ENCODE assay signal across 19 cellular contexts in the genomic region with DNA sequence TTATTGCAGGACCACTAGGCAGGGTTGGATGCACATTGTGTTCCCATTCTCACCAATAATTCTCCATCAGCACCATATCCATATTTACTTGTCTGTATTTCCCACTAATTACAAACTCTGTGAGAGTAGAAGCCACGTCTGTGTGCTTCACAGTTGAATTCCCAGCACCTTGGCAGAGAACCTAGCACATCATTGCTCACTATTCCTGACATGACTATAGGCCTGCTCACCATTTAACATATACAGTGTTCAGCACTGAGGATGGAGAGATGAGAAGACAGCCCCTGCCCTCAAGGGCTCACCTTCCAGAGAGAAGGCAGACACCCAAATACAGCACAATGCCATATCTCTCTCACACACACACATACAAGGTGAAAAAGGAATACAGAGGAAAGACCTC. TPM values are rescaled to one million over a fixed set of nuclear protein-coding genes. Genes with fewer than 3 reads are reported as not detected.
DNase-seq lines count a peak whose midpoint lies in the region; ATAC-seq and TF ChIP-seq lines count a peak whose summit lies in the region.
"Had no signal": no experiment of that assay in that cellular context is flagged by ENCODE, and none has a peak within 500 bp of the region (broad histone marks: within the 10 kb centered on the region; RNA-seq: fewer than 3 reads in every experiment).

No MANE protein-coding gene starts in this region.

- no peaks in the 10 kb centered on the region for H3K9me3 Mint-ChIP-seq in activated CD4-positive, alpha-beta memory T cell treated with anti-CD3 and anti-CD28 coated beads for 36 hours
- no peaks in the 10 kb centered on the region for H3K9me3 Mint-ChIP-seq in memory B cell

- peaks cover 14% of the 10 kb centered on the region for H3K4me1 ChIP-seq in A673 (ENCODE audit: insufficient read depth, low read length, poor library complexity, severe bottlenecking)
- H3K4me1 ChIP-seq in BLaER1 treated with 17β-estradiol and CSF1 and Interleukin-3, amounts not matched to agents 10 nM and 100 nM, result peaks cover 49 to 62% (median 58%) of the 10 kb centered on the region in 10 experiments
- H3K4me1 ChIP-seq: BE2C had no signal

- BruUV-seq in A673 (replicated peaks; lab: Mats Ljungman, UMichigan), result no TSS peak

- peaks cover 0 to 67% (median 22%) of the 10 kb centered on the region in 11 experiments; a peak in 12 of 22 replicates for H4K20me1 ChIP-seq in BLaER1 treated with 17β-estradiol and CSF1 and Interleukin-3, amounts not matched to agents 10 nM and 100 nM

- POLR2A ChIA-PET in A673 (lab: Charles Lee; ENCODE audit: low non-redundant PET) (interaction anchor here (0.6 kb wide), 1 partner anchor 654 kb away, joined by 3 read pairs; the partner anchor contains the start of gene RNF212B), RWPE1 (lab: Yijun Ruan, JAX; ENCODE audit: low non-redundant PET) (no interaction called here)
- POLR2A ChIA-PET in activated CD4-positive, alpha-beta memory T cell treated with anti-CD3 and anti-CD28 coated beads for 36 hours (lab: Charles Lee), result interaction anchor here (1.1 to 1.6 kb wide), 2 partner anchors 14 to 23 kb away, joined by 3 to 5 read pairs; no protein-coding TSS in a partner anchor

- no peak for ATAC-seq in memory B cell (ENCODE audit: low read depth)

- H3K27me3 ChIP-seq in A673 (replicated peaks; ENCODE audit: insufficient read depth, low read depth, low read length, poor library complexity), result no peaks in the 10 kb centered on the region
- H3K27me3 ChIP-seq in BLaER1 treated with 17β-estradiol and CSF1 and Interleukin-3, amounts not matched to agents 10 nM and 100 nM, result no peaks in the 10 kb centered on the region
- H3K27me3 ChIP-seq: BE2C, cardiac muscle cell, tibial nerve had no signal

- H3K36me3 ChIP-seq in A673 (ENCODE audit: insufficient read depth, low read length, poor library complexity, severe bottlenecking), result peaks cover 8% of the 10 kb centered on the region
- peaks cover 13 to 46% (median 24%) of the 10 kb centered on the region in 11 experiments; a peak in 20 of 22 replicates for H3K36me3 ChIP-seq in BLaER1 treated with 17β-estradiol and CSF1 and Interleukin-3, amounts not matched to agents 10 nM and 100 nM
- H3K36me3 ChIP-seq: cardiac muscle cell had no signal

- DNase-seq in A673 (ENCODE audit: low spot score) (no peak), memory B cell (ENCODE audit: low spot score in 2 of 2) (no peak), NCI-H69 (lab: John Stamatoyannopoulos, UW) (no peak), RWPE1 (ENCODE audit: low spot score) (no peak), NCI-H526 (lab: John Stamatoyannopoulos, UW) (no peak)
- DNase-seq in activated CD4-positive, alpha-beta memory T cell treated with anti-CD3 and anti-CD28 coated beads for 36 hours, result peak; percentile 50
- DNase-seq in effector CD4-positive, alpha-beta T cell, result no peak
- DNase-seq: BE2C; effector CD8-positive, alpha-beta T cell; MM.1S; NCI-H1694 treated with DMSO at 0.1 percent for 48 hours; NCI-H446 treated with DMSO at 0.1 percent for 48 hours; OCI-M1; stimulated activated CD4-positive, alpha-beta T cell treated with anti-CD3 and anti-CD28 coated beads, Interleukin-4, amount 100 ng/mL, for 1 hour; stimulated activated CD8-positive, alpha-beta memory T cell treated with anti-CD3 and anti-CD28 coated beads, Interleukin-4, amount 100 ng/mL, for 48 hours had no signal

- H3K9ac ChIP-seq in BLaER1 treated with 17β-estradiol and CSF1 and Interleukin-3, amounts not matched to agents 10 nM and 100 nM, result peak overlapping the region in 2 of 11 experiments; percentile 30 to 52; a peak in 2 of 22 replicates
- H3K9ac ChIP-seq: parathyroid adenoma had no signal

- TF ChIP-seq CTCF in A673 (conservative IDR thresholded peaks at IDR 0.05; ENCODE audit: low read depth, low read length), result no peak
- TF ChIP-seq CTCF in RWPE1 (conservative IDR thresholded peaks at IDR 0.05; ENCODE audit: low read depth), result no peak

- H3K27me3 Mint-ChIP-seq in activated CD4-positive, alpha-beta memory T cell treated with anti-CD3 and anti-CD28 coated beads for 36 hours, result peaks cover 2% of the 10 kb centered on the region
- no peaks in the 10 kb centered on the region for H3K27me3 Mint-ChIP-seq in memory B cell

- peak overlapping the region; percentile 31 for H3K4me3 Mint-ChIP-seq in activated CD4-positive, alpha-beta memory T cell treated with anti-CD3 and anti-CD28 coated beads for 36 hours
- H3K4me3 Mint-ChIP-seq in memory B cell, result no peak overlapping the region

- peak overlapping the region; percentile 75 for H3K27ac Mint-ChIP-seq in activated CD4-positive, alpha-beta memory T cell treated with anti-CD3 and anti-CD28 coated beads for 36 hours
- peak overlapping the region; percentile 30 for H3K27ac Mint-ChIP-seq in memory B cell

- H3K4me1 Mint-ChIP-seq in activated CD4-positive, alpha-beta memory T cell treated with anti-CD3 and anti-CD28 coated beads for 36 hours (ENCODE audit: low read depth), result peaks cover 77% of the 10 kb centered on the region
- peaks cover 38% of the 10 kb centered on the region for H3K4me1 Mint-ChIP-seq in memory B cell

- H3K36me3 Mint-ChIP-seq in activated CD4-positive, alpha-beta memory T cell treated with anti-CD3 and anti-CD28 coated beads for 36 hours, result peaks cover 51% of the 10 kb centered on the region
- H3K36me3 Mint-ChIP-seq in memory B cell, result peaks cover 4% of the 10 kb centered on the region

- intact Hi-C loops in A673 (cut with micrococcal nuclease; ENCODE audit: unreplicated experiment), result no loop called here
- intact Hi-C loops in activated CD4-positive, alpha-beta memory T cell treated with anti-CD3 and anti-CD28 coated beads for 36 hours (cut with micrococcal nuclease), result loop anchor here (2.0 to 10.0 kb wide), 2 partner anchors 15 to 1129 kb away; partner anchors contain the start of genes ABHD4 and CHD8

- no peaks in the 10 kb centered on the region for H3K9me3 ChIP-seq in A673 (ENCODE audit: low read depth, low read length, poor library complexity, severe bottlenecking)
- no peaks in the 10 kb centered on the region for H3K9me3 ChIP-seq in BLaER1 treated with 17β-estradiol and CSF1 and Interleukin-3, amounts not matched to agents 10 nM and 100 nM (replicated peaks in 1 of 11)
- H3K9me3 ChIP-seq: BE2C, tibial nerve had no signal

- H3K27ac ChIP-seq in A673 (ENCODE audit: low read depth, low read length, poor library complexity, severe bottlenecking) (peak overlapping the region; percentile 28), RWPE1 (no peak overlapping the region)
- peak overlapping the region in 2 of 11 experiments; percentile 13 to 48; a peak in 1 of 22 replicates for H3K27ac ChIP-seq in BLaER1 treated with 17β-estradiol and CSF1 and Interleukin-3, amounts not matched to agents 10 nM and 100 nM
- H3K27ac ChIP-seq: cardiac muscle cell, parathyroid adenoma, tibial nerve had no signal

- peak overlapping the region; percentile 44 to 97 (median 57) for H3K4me2 ChIP-seq in BLaER1 treated with 17β-estradiol and CSF1 and Interleukin-3, amounts not matched to agents 10 nM and 100 nM

- CTCF ChIA-PET in A673 (lab: Charles Lee) (no interaction called here), RWPE1 (lab: Yijun Ruan, JAX) (no interaction called here)
- CTCF ChIA-PET in activated CD4-positive, alpha-beta memory T cell treated with anti-CD3 and anti-CD28 coated beads for 36 hours (lab: Charles Lee), result interaction anchor here (1.0 to 4.5 kb wide), 3 partner anchors 10 to 269 kb away, joined by 3 to 49 read pairs (median 4); no protein-coding TSS in a partner anchor

- no peak overlapping the region for H3K4me3 ChIP-seq in A673 (ENCODE audit: low read depth, low read length, poor library complexity, severe bottlenecking)
- H3K4me3 ChIP-seq in BLaER1 treated with 17β-estradiol and CSF1 and Interleukin-3, amounts not matched to agents 10 nM and 100 nM, result no peak overlapping the region
- H3K4me3 ChIP-seq: cardiac muscle cell, tibial nerve had no signal

RNA-seq across cellular contexts. Expression of gene DAD1, which starts 5.0 kb away (rescaled TPM):
- 224 and 261 TPM in 2 replicates for total RNA-seq in A673 (2021)
- 100 to 1,000 TPM; 292 to 305 TPM for total RNA-seq in activated CD4-positive, alpha-beta memory T cell treated with anti-CD3 and anti-CD28 coated beads for 36 hours

RNA-seq across cellular contexts. Expression of gene ABHD4, which starts 14.1 kb away (rescaled TPM):
- 36.6 and 40.7 TPM in 2 replicates for total RNA-seq in A673 (2021)
- total RNA-seq in activated CD4-positive, alpha-beta memory T cell treated with anti-CD3 and anti-CD28 coated beads for 36 hours, result 10 to 100 TPM; 10.0 to 13.6 TPM
